ENCODE assay signal across 1 cellular context in the genomic region with DNA sequence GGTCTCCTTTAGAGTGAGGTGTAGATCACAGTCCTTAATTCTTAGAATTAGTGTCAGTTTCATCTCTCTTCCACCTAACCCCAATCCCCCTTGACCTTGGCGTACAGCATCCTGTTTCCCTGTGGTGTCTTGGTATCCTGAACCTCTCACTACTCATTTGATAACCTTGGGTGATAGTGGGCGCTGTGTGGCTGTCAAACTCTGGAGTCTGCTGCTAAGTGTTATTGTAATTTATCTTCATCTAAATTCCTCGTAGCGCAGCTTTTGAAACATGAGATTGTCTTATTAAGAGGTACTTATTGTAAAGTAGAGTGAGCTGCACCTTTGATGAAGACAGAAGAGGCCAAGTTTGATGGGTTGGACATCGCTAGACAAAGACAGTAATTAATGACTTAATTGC.
TF ChIP-seq lines count a peak whose summit lies in the region.

No MANE protein-coding gene starts in this region.

TF ChIP-seq in HEK293, 187 proteins besides CTCF, POLR2A, EP300 and RAD21 (continued from another document):
- TF ChIP-seq, protein P1, sequence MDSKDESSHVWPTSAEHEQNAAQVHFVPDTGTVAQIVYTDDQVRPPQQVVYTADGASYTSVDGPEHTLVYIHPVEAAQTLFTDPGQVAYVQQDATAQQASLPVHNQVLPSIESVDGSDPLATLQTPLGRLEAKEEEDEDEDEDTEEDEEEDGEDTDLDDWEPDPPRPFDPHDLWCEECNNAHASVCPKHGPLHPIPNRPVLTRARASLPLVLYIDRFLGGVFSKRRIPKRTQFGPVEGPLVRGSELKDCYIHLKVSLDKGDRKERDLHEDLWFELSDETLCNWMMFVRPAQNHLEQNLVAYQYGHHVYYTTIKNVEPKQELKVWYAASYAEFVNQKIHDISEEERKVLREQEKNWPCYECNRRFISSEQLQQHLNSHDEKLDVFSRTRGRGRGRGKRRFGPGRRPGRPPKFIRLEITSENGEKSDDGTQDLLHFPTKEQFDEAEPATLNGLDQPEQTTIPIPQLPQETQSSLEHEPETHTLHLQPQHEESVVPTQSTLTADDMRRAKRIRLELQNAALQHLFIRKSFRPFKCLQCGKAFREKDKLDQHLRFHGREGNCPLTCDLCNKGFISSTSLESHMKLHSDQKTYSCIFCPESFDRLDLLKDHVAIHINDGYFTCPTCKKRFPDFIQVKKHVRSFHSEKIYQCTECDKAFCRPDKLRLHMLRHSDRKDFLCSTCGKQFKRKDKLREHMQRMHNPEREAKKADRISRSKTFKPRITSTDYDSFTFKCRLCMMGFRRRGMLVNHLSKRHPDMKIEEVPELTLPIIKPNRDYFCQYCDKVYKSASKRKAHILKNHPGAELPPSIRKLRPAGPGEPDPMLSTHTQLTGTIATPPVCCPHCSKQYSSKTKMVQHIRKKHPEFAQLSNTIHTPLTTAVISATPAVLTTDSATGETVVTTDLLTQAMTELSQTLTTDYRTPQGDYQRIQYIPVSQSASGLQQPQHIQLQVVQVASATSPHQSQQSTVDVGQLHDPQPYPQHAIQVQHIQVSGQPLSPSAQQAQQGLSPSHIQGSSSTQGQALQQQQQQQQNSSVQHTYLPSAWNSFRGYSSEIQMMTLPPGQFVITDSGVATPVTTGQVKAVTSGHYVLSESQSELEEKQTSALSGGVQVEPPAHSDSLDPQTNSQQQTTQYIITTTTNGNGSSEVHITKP (tag by site-specific recombination; IDR thresholded peaks at IDR 0.05): no peak
- no peak for TF ChIP-seq ZNF157 (tag by site-specific recombination; IDR thresholded peaks at IDR 0.05)
- TF ChIP-seq ZXDB (tag by site-specific recombination; IDR thresholded peaks at IDR 0.05): no peak
